ENCODE assay signal across 20 cellular contexts in genomic region chr17:5531019-5531418, GRCh38.
"Had no signal": no experiment of that assay in that cellular context is flagged by ENCODE, and none has a peak within 500 bp of the region (broad histone marks: within the 10 kb centered on the region; RNA-seq: fewer than 3 reads in every experiment).

No MANE protein-coding gene starts in this region.

- DNase-seq: KBM-7, NCI-H1048, NCI-H1105, NCI-H1417, NCI-H1436 treated with DMSO at 0.1 percent for 48 hours, NCI-H1694, NCI-H187 treated with DMSO at 0.1 percent for 48 hours, NCI-H2029 treated with DMSO at 0.1 percent for 48 hours, NCI-H226, NCI-H446, NCI-H510A, NCI-H524 treated with DMSO at 0.1 percent for 48 hours, NCI-H774, RPMI8226, SHP77, SK-N-SH had no signal

- H3K27ac Mint-ChIP-seq: IgD-negative memory B cell had no signal

- H3K9me3 ChIP-seq: SK-N-SH had no signal

- H3K27ac ChIP-seq: HL-60 had no signal

- H3K27me3 Mint-ChIP-seq: IgD-negative memory B cell had no signal

- H3K4me2 ChIP-seq: SK-N-SH had no signal

- H3K4me3 Mint-ChIP-seq: IgD-negative memory B cell had no signal

- FAIRE-seq: HTR-8/SVneo, RCC 7860 had no signal

- H3K9ac ChIP-seq: SK-N-SH had no signal
